Comparison of ENCODE assay signal across 15 cellular contexts in genomic region chr5:61467766-61468482, GRCh38.
A peak's percentile ranks its signal among the peaks of the same experiment; 100 is the strongest.
DNase-seq lines count a peak whose midpoint lies in the region; ATAC-seq and TF ChIP-seq lines count a peak whose summit lies in the region.
"Had no signal": no experiment of that assay in that cellular context is flagged by ENCODE, and none has a peak within 500 bp of the region (broad histone marks: within the 10 kb centered on the region; RNA-seq: fewer than 3 reads in every experiment).

No MANE protein-coding gene starts in this region.

- peak overlapping the region; percentile 91 for H3K27ac Mint-ChIP-seq in nephron progenitor cell

- H3K9me3 ChIP-seq in psoas muscle: no peaks in the 10 kb centered on the region
- H3K9me3 ChIP-seq: gastroesophageal sphincter had no signal

- no peak for ATAC-seq in psoas muscle
- no peak for ATAC-seq in HG03095 (IDR thresholded peaks at IDR 0.05; ENCODE audit: unreplicated experiment)
- no peak for ATAC-seq in HG03432 (IDR thresholded peaks at IDR 0.05; ENCODE audit: unreplicated experiment)
- ATAC-seq: gastroesophageal sphincter; GM12878; HCT116; Right ventricle myocardium inferior; stimulated activated naive CD8-positive, alpha-beta T cell treated with anti-CD3 and anti-CD28 coated beads, Interleukin-15, Interleukin-2, amounts not matched to agents 100 U/mL and 50 U/mL, for 24 hours had no signal

- DNase-seq in GM03348 (ENCODE audit: low spot score) (peak; percentile 13), NCI-H69 (lab: John Stamatoyannopoulos, UW) (peak; percentile 85), dermis blood vessel endothelial cell (peak; percentile 50), nephron progenitor cell (no peak), psoas muscle (no peak)
- DNase-seq in activated CD4-positive, alpha-beta T cell treated with anti-CD3 and anti-CD28 coated beads for 1 hour: no peak
- DNase-seq: CD4-positive, alpha-beta memory T cell; stimulated activated CD4-positive, alpha-beta T cell treated with anti-CD3 and anti-CD28 coated beads, Interleukin-4, amount 100 ng/mL, for 1 hour; stimulated activated naive CD8-positive, alpha-beta T cell treated with anti-CD3 and anti-CD28 coated beads, Interleukin-15, Interleukin-2, amounts not matched to agents 100 U/mL and 50 U/mL, for 24 hours had no signal

- no peak overlapping the region for H3K27ac ChIP-seq in psoas muscle
- H3K27ac ChIP-seq: gastroesophageal sphincter had no signal

- WGBS in psoas muscle, 3 donors: 16 to 20% (median 19%) methylated on average over 2 of the region's 2 CpGs

- H3K9me3 Mint-ChIP-seq in nephron progenitor cell: peaks cover 24% of the 10 kb centered on the region

- no peaks in the 10 kb centered on the region for H3K27me3 Mint-ChIP-seq in nephron progenitor cell (ENCODE audit: low read depth, poor library complexity)
- H3K27me3 Mint-ChIP-seq: CD4-positive, alpha-beta memory T cell had no signal

- TF ChIP-seq CTCF in nephron progenitor cell (IDR thresholded peaks at IDR 0.05): no peak
- no peak for TF ChIP-seq CTCF in psoas muscle (IDR thresholded peaks at IDR 0.05)

- H3K4me1 ChIP-seq in psoas muscle: peaks cover 9% of the 10 kb centered on the region

- peaks cover 20% of the 10 kb centered on the region for H3K4me1 Mint-ChIP-seq in nephron progenitor cell

- H3K27me3 ChIP-seq in psoas muscle (ENCODE audit: insufficient read depth in 3 of 3, low read length in 2 of 3): no peaks in the 10 kb centered on the region
- H3K27me3 ChIP-seq: gastroesophageal sphincter had no signal

- H3K4me3 ChIP-seq in psoas muscle: no peak overlapping the region
- H3K4me3 ChIP-seq: gastroesophageal sphincter, GM12878 had no signal

- H3K4me3 Mint-ChIP-seq in nephron progenitor cell: no peak overlapping the region
- H3K4me3 Mint-ChIP-seq: CD4-positive, alpha-beta memory T cell had no signal

- peaks cover 37% of the 10 kb centered on the region for H3K36me3 Mint-ChIP-seq in nephron progenitor cell (ENCODE audit: low read depth)

- intact Hi-C loops in psoas muscle (cut with DNase I): no loop called here

- H3K36me3 ChIP-seq in psoas muscle (ENCODE audit: insufficient read depth in 1 of 2, low read depth in 1 of 2): no peaks in the 10 kb centered on the region

Comparison
In these comparisons a context has a peak if more than half of its experiments do, and no peak if none do; other contexts are left out.
1. DNase-seq: peak in GM03348 (single experiment), NCI-H69 (single experiment) and dermis blood vessel endothelial cell (single experiment); none in nephron progenitor cell (single experiment), psoas muscle (0 of 2) and activated CD4-positive, alpha-beta T cell treated with anti-CD3 and anti-CD28 coated beads for 1 hour (single experiment).